ENCODE assay signal across 9 cellular contexts in genomic region chr4:77126844-77127614, GRCh38. TPM values are rescaled to one million over a fixed set of nuclear protein-coding genes. Genes with fewer than 3 reads are reported as not detected.
DNase-seq lines count a peak whose midpoint lies in the region; ATAC-seq, FAIRE-seq and TF ChIP-seq lines count a peak whose summit lies in the region.
"Had no signal": no experiment of that assay in that cellular context is flagged by ENCODE, and none has a peak within 500 bp of the region (broad histone marks: within the 10 kb centered on the region; RNA-seq: fewer than 3 reads in every experiment).

No MANE protein-coding gene starts in this region.

- DNase-seq in right lobe of liver (no peak), HepG2 (ENCODE audit: low spot score) (no peak), activated B cell treated with CpG ODN at 0.5 μM for 24 hours (no peak), H4 (ENCODE audit: low spot score) (no peak), COR-L47 (lab: John Stamatoyannopoulos, UW) (no peak), G401 (ENCODE audit: low spot score) (no peak)
- no peak for DNase-seq in activated CD4-positive, alpha-beta memory T cell treated with anti-CD3 and anti-CD28 coated beads, Interleukin-2, amount 10 ng/mL, durations not matched to agents 7 days and 5 days
- DNase-seq: activated naive CD4-positive, alpha-beta T cell treated with Interleukin-2 at 50 U/mL for 16 hours had no signal

- CTCF ChIA-PET in HepG2 (lab: Yijun Ruan, JAX; ENCODE audit: low intra/inter-chr PET ratio, low total read pairs): no interaction called here
- CTCF ChIA-PET in activated B cell treated with CpG ODN at 0.5 μM for 24 hours (lab: Charles Lee): interaction anchor here (1.0 to 2.9 kb wide), 5 partner anchors 9 to 76 kb away, joined by 3 to 14 read pairs (median 3); no protein-coding TSS in a partner anchor
- CTCF ChIA-PET in activated CD4-positive, alpha-beta memory T cell treated with anti-CD3 and anti-CD28 coated beads, Interleukin-2, amount 10 ng/mL, durations not matched to agents 7 days and 5 days (lab: Charles Lee): no interaction called here

- H3K27ac ChIP-seq in right lobe of liver: peak overlapping the region in 1 of 3 donors; percentile 6
- H3K27ac ChIP-seq in HepG2 (ENCODE audit: extremely low read length, insufficient read depth, low read length): no peak overlapping the region

- no peaks in the 10 kb centered on the region for H3K27me3 ChIP-seq in right lobe of liver
- peaks cover 0 to 6% of the 10 kb centered on the region in 2 experiments; a peak in 2 of 5 replicates for H3K27me3 ChIP-seq in HepG2 (ENCODE audit: control insufficient read depth in 1 of 2, insufficient read depth in 2 of 2, low read length in 2 of 2)

- no peaks in the 10 kb centered on the region for H4K20me1 ChIP-seq in HepG2 (ENCODE audit: insufficient read depth, low read length)

- POLR2A ChIA-PET in HepG2 (lab: Yijun Ruan, JAX) (no interaction called here), activated B cell treated with CpG ODN at 0.5 μM for 24 hours (lab: Charles Lee) (interaction anchor here (1.2 to 9.6 kb wide), 9 partner anchors 8 to 77 kb away, joined by 3 to 132 read pairs (median 8); partner anchors contain the start of genes CCNG2 and CCNI)
- POLR2A ChIA-PET in activated CD4-positive, alpha-beta memory T cell treated with anti-CD3 and anti-CD28 coated beads, Interleukin-2, amount 10 ng/mL, durations not matched to agents 7 days and 5 days (lab: Charles Lee): interaction anchor here (0.6 to 1.7 kb wide), 4 partner anchors 11 to 28 kb away, joined by 3 to 4 read pairs (median 3); no protein-coding TSS in a partner anchor

- TF ChIP-seq CTCF in right lobe of liver (IDR thresholded peaks at IDR 0.05): no peak
- TF ChIP-seq CTCF in HepG2 (CRISPR knock-in tag; IDR thresholded peaks at IDR 0.05): no peak
- no peak for TF ChIP-seq CTCF in activated B cell treated with CpG ODN at 0.5 μM for 24 hours (IDR thresholded peaks at IDR 0.05)

- BruUV-seq in HepG2 (replicated peaks; lab: Mats Ljungman, UMichigan): no TSS peak

- H3K4me3 ChIP-seq in right lobe of liver (no peak overlapping the region), HepG2 (replicated peaks in 1 of 3; ENCODE audit: insufficient read depth in 1 of 3, low read depth in 2 of 3, low read length in 3 of 3) (no peak overlapping the region)

- no peak overlapping the region for H3K4me2 ChIP-seq in HepG2 (ENCODE audit: low read depth, low read length)

- H3K9me3 ChIP-seq in right lobe of liver (no peaks in the 10 kb centered on the region), HepG2 (ENCODE audit: low read length) (no peaks in the 10 kb centered on the region)

- no peak for TF ChIP-seq EP300 in HepG2 (IDR thresholded peaks at IDR 0.05; ENCODE audit: low read depth in 2 of 2, low read length in 2 of 2)
- TF ChIP-seq EP300 in HepG2 (CRISPR knock-in tag; IDR thresholded peaks at IDR 0.05; ENCODE audit: borderline replicate concordance): no peak

- H3K4me1 Mint-ChIP-seq in activated B cell treated with CpG ODN at 0.5 μM for 24 hours: peaks cover 72% of the 10 kb centered on the region
- H3K4me1 Mint-ChIP-seq in activated CD4-positive, alpha-beta memory T cell treated with anti-CD3 and anti-CD28 coated beads, Interleukin-2, amount 10 ng/mL, durations not matched to agents 7 days and 5 days: peaks cover 8% of the 10 kb centered on the region

- TF ChIP-seq RAD21 in HepG2 (CRISPR knock-in tag; IDR thresholded peaks at IDR 0.05): no peak

- no peak overlapping the region for H3K9ac ChIP-seq in HepG2 (ENCODE audit: insufficient read depth, low read depth, low read length)

- no peaks in the 10 kb centered on the region for H3K79me2 ChIP-seq in HepG2 (ENCODE audit: insufficient read depth, low read length)

- H3K9me3 Mint-ChIP-seq in activated B cell treated with CpG ODN at 0.5 μM for 24 hours: no peaks in the 10 kb centered on the region
- peaks cover 3% of the 10 kb centered on the region for H3K9me3 Mint-ChIP-seq in activated CD4-positive, alpha-beta memory T cell treated with anti-CD3 and anti-CD28 coated beads, Interleukin-2, amount 10 ng/mL, durations not matched to agents 7 days and 5 days

- intact Hi-C loops in right lobe of liver (cut with DNase I): no loop called here
- intact Hi-C loops in HepG2 (cut with micrococcal nuclease; ENCODE audit: unreplicated experiment): no loop called here
- intact Hi-C loops in activated B cell treated with CpG ODN at 0.5 μM for 24 hours (cut with micrococcal nuclease): loop anchor here (1.0 kb wide), 3 partner anchors 30 to 66 kb away; partner anchors contain the start of gene CCNG2

- no peak for TF ChIP-seq POLR2A in right lobe of liver (IDR thresholded peaks at IDR 0.05)
- TF ChIP-seq POLR2A in HepG2 (IDR thresholded peaks at IDR 0.05; ENCODE audit: insufficient read depth in 1 of 2, low read depth in 2 of 2, low read length in 2 of 2): no peak

- H3K36me3 ChIP-seq in right lobe of liver (no peaks in the 10 kb centered on the region), HepG2 (replicated peaks in 1 of 2; ENCODE audit: control insufficient read depth in 1 of 2, insufficient read depth in 2 of 2, low read length in 2 of 2) (no peaks in the 10 kb centered on the region)

- 49% methylated on average over 4 of the region's 4 CpGs for WGBS in right lobe of liver (ENCODE audit: insufficient coverage, low coverage, low lambda C conversion rate, missing lambda C conversion rate)
- 48% methylated on average over 4 of the region's 4 CpGs for WGBS in HepG2 (ENCODE audit: low lambda C conversion rate)

- H3K27me3 Mint-ChIP-seq in activated B cell treated with CpG ODN at 0.5 μM for 24 hours: no peaks in the 10 kb centered on the region
- peaks cover 9% of the 10 kb centered on the region for H3K27me3 Mint-ChIP-seq in activated CD4-positive, alpha-beta memory T cell treated with anti-CD3 and anti-CD28 coated beads, Interleukin-2, amount 10 ng/mL, durations not matched to agents 7 days and 5 days

- no peaks in the 10 kb centered on the region for H3K36me3 Mint-ChIP-seq in activated B cell treated with CpG ODN at 0.5 μM for 24 hours (ENCODE audit: low read depth)
- H3K36me3 Mint-ChIP-seq in activated CD4-positive, alpha-beta memory T cell treated with anti-CD3 and anti-CD28 coated beads, Interleukin-2, amount 10 ng/mL, durations not matched to agents 7 days and 5 days (ENCODE audit: low read depth): no peaks in the 10 kb centered on the region

- peak overlapping the region; percentile 59 for H3K4me3 Mint-ChIP-seq in activated B cell treated with CpG ODN at 0.5 μM for 24 hours
- H3K4me3 Mint-ChIP-seq in activated CD4-positive, alpha-beta memory T cell treated with anti-CD3 and anti-CD28 coated beads, Interleukin-2, amount 10 ng/mL, durations not matched to agents 7 days and 5 days: no peak overlapping the region

- no peaks in the 10 kb centered on the region for H3K4me1 ChIP-seq in right lobe of liver
- no peaks in the 10 kb centered on the region for H3K4me1 ChIP-seq in HepG2 (ENCODE audit: insufficient read depth, low read length)

- H3K27ac Mint-ChIP-seq in activated B cell treated with CpG ODN at 0.5 μM for 24 hours: peak overlapping the region; percentile 89
- H3K27ac Mint-ChIP-seq in activated CD4-positive, alpha-beta memory T cell treated with anti-CD3 and anti-CD28 coated beads, Interleukin-2, amount 10 ng/mL, durations not matched to agents 7 days and 5 days: no peak overlapping the region

- H2AFZ ChIP-seq in HepG2 (ENCODE audit: low read length): no peak overlapping the region

- in situ Hi-C loops in HepG2 (cut with HindIII; ENCODE audit: extremely low pct_ligation_motif_present, low pct_unique_long_range_greater_than_20kb): no loop called here
- in situ Hi-C loops in G401 (cut with HindIII; ENCODE audit: low sequenced_read_pairs): no loop called here

- no peak for FAIRE-seq in HepG2 (lab: Jason Lieb, UNC)

- ATAC-seq in right lobe of liver: peak; percentile 53 to 82 (median 69)
- no peak for ATAC-seq in HepG2
- ATAC-seq in HG03280 (IDR thresholded peaks at IDR 0.05; ENCODE audit: unreplicated experiment): peak; percentile 74
- ATAC-seq in activated B cell treated with CpG ODN at 0.5 μM for 24 hours (ENCODE audit: low read depth): peak; percentile 79

RNA-seq across cellular contexts. Expression of gene CCNG2, which starts 30.0 kb away (rescaled TPM):
- total RNA-seq in right lobe of liver (10 to 100 TPM in 2 of 6 experiments, 1 to 10 TPM in 4; 3.3 to 15.6 (median 6.1) TPM), HepG2 (2016; rRNA removed; fragmentation: Illumina TruSeq; extraction: Trizol) (3.9 and 6.1 TPM in 2 replicates), activated B cell treated with CpG ODN at 0.5 μM for 24 hours (32.0 and 34.6 TPM in 2 replicates)
- 1.4 and 1.8 TPM in 2 replicates for total RNA-seq in HepG2 (2016; cell fraction: cytosol; rRNA removed; fragmentation: Illumina TruSeq; extraction: Trizol; ENCODE audit: low read depth)
- total RNA-seq in HepG2 (2016; cell fraction: insoluble cytoplasmic fraction; rRNA removed; fragmentation: Illumina TruSeq; extraction: Trizol): 4.1 and 5.7 TPM in 2 replicates
- 6.1 and 7.7 TPM in 2 replicates for total RNA-seq in HepG2 (2016; cell fraction: membrane; rRNA removed; fragmentation: Illumina TruSeq; extraction: Trizol)
- 4.9 and 5.6 TPM in 2 replicates for total RNA-seq in HepG2 (2016; cell fraction: nucleus; rRNA removed; fragmentation: Illumina TruSeq; extraction: Trizol)
- polyA plus RNA-seq in HepG2 (2011; rRNA removed): 8.5 and 11.5 TPM in 2 replicates
- 3.6 and 4.5 TPM in 2 replicates for polyA plus RNA-seq in HepG2 (2011; cell fraction: cytosol; rRNA removed)
- 6.7 and 9.8 TPM in 2 replicates for polyA plus RNA-seq in HepG2 (2011; cell fraction: nucleus; rRNA removed)
- polyA plus RNA-seq in HepG2 (2012): 9.4 and 14.3 TPM in 2 replicates
- polyA plus RNA-seq in HepG2 (2016; cell fraction: cytosol; fragmentation: Illumina TruSeq; extraction: Trizol; ENCODE audit: low read depth): 2.4 and 2.5 TPM in 2 replicates
- 8.0 and 8.5 TPM in 2 replicates for polyA plus RNA-seq in HepG2 (2016; cell fraction: insoluble cytoplasmic fraction; fragmentation: Illumina TruSeq; extraction: Trizol; ENCODE audit: low read depth)
- 6.7 and 7.8 TPM in 2 replicates for polyA plus RNA-seq in HepG2 (2016; cell fraction: membrane; fragmentation: Illumina TruSeq; extraction: Trizol; ENCODE audit: low read depth)
- polyA plus RNA-seq in HepG2 (2016; cell fraction: nucleus; fragmentation: Illumina TruSeq; extraction: Trizol; ENCODE audit: insufficient read depth, low read depth): 11.1 and 12.2 TPM in 2 replicates
- 3.0 and 5.4 TPM in 2 replicates for polyA minus RNA-seq in HepG2 (2011; rRNA and poly(A)+ RNA removed; ENCODE audit: low replicate concordance)
- 7.0 and 10.4 TPM in 2 replicates for polyA minus RNA-seq in HepG2 (2011; cell fraction: cytosol; rRNA and poly(A)+ RNA removed)
- polyA minus RNA-seq in HepG2 (2011; cell fraction: nucleus; rRNA and poly(A)+ RNA removed): 14.4 and 15.4 TPM in 2 replicates
- 10 to 100 TPM; 48.7 to 50.4 TPM for total RNA-seq in activated CD4-positive, alpha-beta memory T cell treated with anti-CD3 and anti-CD28 coated beads, Interleukin-2, amount 10 ng/mL, durations not matched to agents 7 days and 5 days
- total RNA-seq in H4 (2014; rRNA removed; shearing (Covaris generic)): 21.3 and 23.0 TPM in 2 replicates
- total RNA-seq in G401 (2014; rRNA removed; shearing (Covaris generic)): 16.3 and 20.2 TPM in 2 replicates

RNA-seq across cellular contexts. Expression of gene CCNI, which starts 51.2 kb away (rescaled TPM):
- 10 to 100 TPM; 54.3 to 87.7 (median 68.6) TPM for total RNA-seq in right lobe of liver
- total RNA-seq in HepG2 (2016; rRNA removed; fragmentation: Illumina TruSeq; extraction: Trizol): 43.5 and 73.5 TPM in 2 replicates
- 50.2 and 52.8 TPM in 2 replicates for total RNA-seq in HepG2 (2016; cell fraction: cytosol; rRNA removed; fragmentation: Illumina TruSeq; extraction: Trizol; ENCODE audit: low read depth)
- 41.4 and 68.2 TPM in 2 replicates for total RNA-seq in HepG2 (2016; cell fraction: insoluble cytoplasmic fraction; rRNA removed; fragmentation: Illumina TruSeq; extraction: Trizol)
- total RNA-seq in HepG2 (2016; cell fraction: membrane; rRNA removed; fragmentation: Illumina TruSeq; extraction: Trizol): 161 and 167 TPM in 2 replicates
- 39.6 and 40.4 TPM in 2 replicates for total RNA-seq in HepG2 (2016; cell fraction: nucleus; rRNA removed; fragmentation: Illumina TruSeq; extraction: Trizol)
- 98.7 and 122 TPM in 2 replicates for polyA plus RNA-seq in HepG2 (2011; rRNA removed)
- 75.3 and 115 TPM in 2 replicates for polyA plus RNA-seq in HepG2 (2011; cell fraction: cytosol; rRNA removed)
- 18.1 and 30.8 TPM in 2 replicates for polyA plus RNA-seq in HepG2 (2011; cell fraction: nucleus; rRNA removed)
- polyA plus RNA-seq in HepG2 (2012): 150 and 164 TPM in 2 replicates
- 114 and 139 TPM in 2 replicates for polyA plus RNA-seq in HepG2 (2016; cell fraction: cytosol; fragmentation: Illumina TruSeq; extraction: Trizol; ENCODE audit: low read depth)
- 121 and 136 TPM in 2 replicates for polyA plus RNA-seq in HepG2 (2016; cell fraction: insoluble cytoplasmic fraction; fragmentation: Illumina TruSeq; extraction: Trizol; ENCODE audit: low read depth)
- 246 TPM in 2 replicates for polyA plus RNA-seq in HepG2 (2016; cell fraction: membrane; fragmentation: Illumina TruSeq; extraction: Trizol; ENCODE audit: low read depth)
- 57.5 and 63.5 TPM in 2 replicates for polyA plus RNA-seq in HepG2 (2016; cell fraction: nucleus; fragmentation: Illumina TruSeq; extraction: Trizol; ENCODE audit: insufficient read depth, low read depth)
- polyA minus RNA-seq in HepG2 (2011; rRNA and poly(A)+ RNA removed; ENCODE audit: low replicate concordance): 248 and 399 TPM in 2 replicates
- polyA minus RNA-seq in HepG2 (2011; cell fraction: cytosol; rRNA and poly(A)+ RNA removed): 137 and 168 TPM in 2 replicates
- 63.2 and 103 TPM in 2 replicates for polyA minus RNA-seq in HepG2 (2011; cell fraction: nucleus; rRNA and poly(A)+ RNA removed)
- total RNA-seq in activated B cell treated with CpG ODN at 0.5 μM for 24 hours: 237 and 246 TPM in 2 replicates
- 100 to 1,000 TPM; 244 to 246 TPM for total RNA-seq in activated CD4-positive, alpha-beta memory T cell treated with anti-CD3 and anti-CD28 coated beads, Interleukin-2, amount 10 ng/mL, durations not matched to agents 7 days and 5 days
- 108 and 133 TPM in 2 replicates for total RNA-seq in H4 (2014; rRNA removed; shearing (Covaris generic))
- total RNA-seq in G401 (2014; rRNA removed; shearing (Covaris generic)): 151 and 180 TPM in 2 replicates
